ENCODE assay signal across 8 cellular contexts in genomic region chr12:116818948-116819832, GRCh38.
DNase-seq lines count a peak whose midpoint lies in the region; ATAC-seq, FAIRE-seq and TF ChIP-seq lines count a peak whose summit lies in the region.

No MANE protein-coding gene starts in this region.

- H4K20me1 ChIP-seq in BLaER1 (no peaks in the 10 kb centered on the region), HepG2 (ENCODE audit: insufficient read depth, low read length) (no peaks in the 10 kb centered on the region)

- peak; percentile 76 for ATAC-seq in HG03457 (IDR thresholded peaks at IDR 0.05; ENCODE audit: unreplicated experiment)
- peak; percentile 91 for ATAC-seq in HepG2

- H3K4me2 ChIP-seq in BLaER1 (peak overlapping the region; percentile 93), HepG2 (ENCODE audit: low read depth, low read length) (peak overlapping the region; percentile 90)

- WGBS in HepG2 (ENCODE audit: low lambda C conversion rate), result 7% methylated on average over 25 of the region's 70 CpGs

- H3K4me3 ChIP-seq in BLaER1 (peak overlapping the region; percentile 74), HepG2 (replicated peaks in 1 of 3; ENCODE audit: insufficient read depth in 1 of 3, low read depth in 2 of 3, low read length in 3 of 3) (peak overlapping the region; percentile 81 to 90 (median 88))

- TF ChIP-seq POLR2A in HepG2 (IDR thresholded peaks at IDR 0.05; ENCODE audit: insufficient read depth in 1 of 2, low read depth in 2 of 2, low read length in 2 of 2), result peak; percentile 41 to 78; a peak in 3 of 4 replicates

- H3K9ac ChIP-seq in BLaER1 (peak overlapping the region; percentile 91), HepG2 (ENCODE audit: insufficient read depth, low read depth, low read length) (peak overlapping the region; percentile 85)

- DNase-seq in GM19240 (ENCODE audit: insufficient read length, low spot score) (peak; percentile 81), NCI-H524 treated with DMSO at 0.1 percent for 48 hours (lab: John Stamatoyannopoulos, UW) (peak; percentile 33), dedifferentiated amniotic fluid mesenchymal stem cell (ENCODE audit: extremely low spot score) (peak; percentile 84), HepG2 (ENCODE audit: low spot score) (peak; percentile 79)
- peak; percentile 91 for DNase-seq in activated CD4-positive, alpha-beta T cell treated with anti-CD3 and anti-CD28 coated beads, Interleukin-2, amount 50 U/mL, for 1 hour
- DNase-seq in stimulated activated CD4-positive, alpha-beta T cell treated with anti-CD3 and anti-CD28 coated beads, Interleukin-2, amount 100 ng/mL, for 48 hours, result peak; percentile 82 to 89

- H3K79me2 ChIP-seq in HepG2 (ENCODE audit: insufficient read depth, low read length), result no peaks in the 10 kb centered on the region

- H3K36me3 ChIP-seq in BLaER1 (no peaks in the 10 kb centered on the region), HepG2 (replicated peaks in 1 of 2; ENCODE audit: control insufficient read depth in 1 of 2, insufficient read depth in 2 of 2, low read length in 2 of 2) (no peaks in the 10 kb centered on the region)

- no peak for TF ChIP-seq EP300 in HepG2 (IDR thresholded peaks at IDR 0.05; ENCODE audit: low read depth in 2 of 2, low read length in 2 of 2)
- no peak for TF ChIP-seq EP300 in HepG2 (CRISPR knock-in tag; IDR thresholded peaks at IDR 0.05; ENCODE audit: borderline replicate concordance)

- FAIRE-seq in HepG2 (lab: Jason Lieb, UNC), result peak; percentile 47

- H3K4me1 ChIP-seq in BLaER1 (peaks cover 64% of the 10 kb centered on the region), HepG2 (ENCODE audit: insufficient read depth, low read length) (peaks cover 10% of the 10 kb centered on the region)

- H3K9me3 ChIP-seq in BLaER1 (peaks cover 3% of the 10 kb centered on the region; the same call in 1 of the 2 replicates), HepG2 (ENCODE audit: low read length) (no peaks in the 10 kb centered on the region)

- BruUV-seq in HepG2 (replicated peaks; lab: Mats Ljungman, UMichigan), result TSS peak; percentile 87

- no peak for TF ChIP-seq CTCF in HepG2 (CRISPR knock-in tag; IDR thresholded peaks at IDR 0.05)

- H3K27me3 ChIP-seq in BLaER1, result no peaks in the 10 kb centered on the region
- H3K27me3 ChIP-seq in HepG2 (ENCODE audit: control insufficient read depth in 1 of 2, insufficient read depth in 2 of 2, low read length in 2 of 2), result no peaks in the 10 kb centered on the region; a peak in 1 of 5 replicates

- peak; percentile 43; the same call in 1 of the 2 replicates for TF ChIP-seq RAD21 in HepG2 (CRISPR knock-in tag; IDR thresholded peaks at IDR 0.05)

- peak overlapping the region; percentile 84 for H3K27ac ChIP-seq in BLaER1
- peak overlapping the region; percentile 74 for H3K27ac ChIP-seq in HepG2 (ENCODE audit: extremely low read length, insufficient read depth, low read length)

- in situ Hi-C loops in HepG2 (cut with HindIII; ENCODE audit: extremely low pct_ligation_motif_present, low pct_unique_long_range_greater_than_20kb), result no loop called here

- POLR2A ChIA-PET in HepG2 (lab: Yijun Ruan, JAX), result no interaction called here

- CTCF ChIA-PET in HepG2 (lab: Yijun Ruan, JAX; ENCODE audit: low intra/inter-chr PET ratio, low total read pairs), result no interaction called here

- intact Hi-C loops in HepG2 (cut with micrococcal nuclease; ENCODE audit: unreplicated experiment), result loop anchor here (1.0 kb wide), 1 partner anchor 81 kb away; the partner anchor contains the start of genes RNFT2 and SPRING1

- H2AFZ ChIP-seq in HepG2 (ENCODE audit: low read length), result peak overlapping the region; percentile 71

TF ChIP-seq in HepG2, 621 proteins besides CTCF, POLR2A, EP300 and RAD21 (continues in another document):
- 0 out of 2 replicates have a peak, but pooled peaks have one; percentile 33 for TF ChIP-seq PITX1 (CRISPR knock-in tag; IDR thresholded peaks at IDR 0.05)
- TF ChIP-seq BCL3 (CRISPR knock-in tag; IDR thresholded peaks at IDR 0.05), result peak; percentile 53; the same call in 1 of the 2 replicates
- peak; percentile 59; the same call in 1 of the 2 replicates for TF ChIP-seq SIN3B (IDR thresholded peaks at IDR 0.05; ENCODE audit: low read length)
- no peak for TF ChIP-seq ZBTB7A (CRISPR knock-in tag; IDR thresholded peaks at IDR 0.05)
- 0 out of 2 replicates have a peak, but pooled peaks have one; percentile 21 for TF ChIP-seq ZNF792 (CRISPR knock-in tag; IDR thresholded peaks at IDR 0.05)
- peak; percentile 74 for TF ChIP-seq THAP11 (CRISPR knock-in tag; IDR thresholded peaks at IDR 0.05)
- no peak for TF ChIP-seq SMAD1 (CRISPR knock-in tag; IDR thresholded peaks at IDR 0.05; ENCODE audit: borderline replicate concordance, low read depth)
- peak; percentile 69; the same call in 1 of the 2 replicates for TF ChIP-seq JUND (CRISPR knock-in tag; IDR thresholded peaks at IDR 0.05)
- no peak for TF ChIP-seq ZNF121 (CRISPR knock-in tag; IDR thresholded peaks at IDR 0.05)
- 0 out of 2 replicates have a peak, but pooled peaks have one; percentile 21 for TF ChIP-seq ZNF513 (CRISPR knock-in tag; conservative IDR thresholded peaks at IDR 0.05)
- TF ChIP-seq FOXO1 (CRISPR knock-in tag; IDR thresholded peaks at IDR 0.05), result 0 out of 2 replicates have a peak, but pooled peaks have one; percentile 23
- no peak for TF ChIP-seq REXO4 (CRISPR knock-in tag; IDR thresholded peaks at IDR 0.05; ENCODE audit: borderline replicate concordance)
- TF ChIP-seq SIN3A (IDR thresholded peaks at IDR 0.05; ENCODE audit: borderline replicate concordance, low read depth, low read length), result peak; percentile 54; the same call in 1 of the 2 replicates
- TF ChIP-seq PLSCR1 (CRISPR knock-in tag; IDR thresholded peaks at IDR 0.05; ENCODE audit: borderline replicate concordance), result no peak
- no peak for TF ChIP-seq HNF1A (IDR thresholded peaks at IDR 0.05; ENCODE audit: low read depth)
- 0 out of 2 replicates have a peak, but pooled peaks have one; percentile 18 for TF ChIP-seq HNF1A (CRISPR knock-in tag; IDR thresholded peaks at IDR 0.05; ENCODE audit: borderline replicate concordance)
- no peak for TF ChIP-seq CENPBD1 (CRISPR knock-in tag; IDR thresholded peaks at IDR 0.05; ENCODE audit: borderline replicate concordance, low read depth)

Comparison
In these comparisons a context has a peak if more than half of its experiments do, and no peak if none do; other contexts are left out.
1. Peak in every context shown above with its lines: DNase-seq, ATAC-seq, H3K4me3 ChIP-seq and H3K27ac ChIP-seq.
2. DNase-seq: peak in every context shown above with its lines; median percentile 91 in activated CD4-positive, alpha-beta T cell treated with anti-CD3 and anti-CD28 coated beads, Interleukin-2, amount 50 U/mL, for 1 hour; 86 in stimulated activated CD4-positive, alpha-beta T cell treated with anti-CD3 and anti-CD28 coated beads, Interleukin-2, amount 100 ng/mL, for 48 hours; 84 in dedifferentiated amniotic fluid mesenchymal stem cell; 81 in GM19240; 79 in HepG2; 33 in NCI-H524 treated with DMSO at 0.1 percent for 48 hours.